ENCODE assay signal across 1 cellular context in the genomic region with DNA sequence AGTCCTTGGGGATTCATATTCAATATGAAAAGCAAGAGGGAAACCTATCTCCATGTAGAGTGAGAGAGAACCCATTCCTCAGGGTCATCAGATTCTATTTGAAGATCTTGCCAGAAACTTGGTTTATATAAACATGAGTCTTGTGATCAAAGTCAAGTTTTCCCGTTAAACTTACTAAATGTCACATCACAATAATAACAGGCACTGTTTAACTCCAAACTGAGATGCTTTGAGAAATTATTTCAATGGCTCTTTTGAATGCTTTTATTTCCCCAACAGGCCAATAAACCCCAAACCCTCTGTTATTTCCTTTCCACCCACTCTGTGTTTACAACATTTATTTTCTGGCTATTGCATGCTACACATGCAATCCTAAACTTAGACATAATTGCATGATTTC.
TF ChIP-seq lines count a peak whose summit lies in the region.

No MANE protein-coding gene starts in this region.

TF ChIP-seq in A549, 52 proteins besides CTCF, POLR2A, EP300 and RAD21 (continued from another document):
- TF ChIP-seq NFE2L2 (conservative IDR thresholded peaks at IDR 0.05; ENCODE audit: low read length) (no peak), NR3C1 (IDR thresholded peaks at IDR 0.05) (no peak), JUN (IDR thresholded peaks at IDR 0.05) (no peak), SREBF2 (IDR thresholded peaks at IDR 0.05) (no peak), ZFP36 (IDR thresholded peaks at IDR 0.05; ENCODE audit: borderline replicate concordance, partially characterized antibody) (no peak), SMC3 (IDR thresholded peaks at IDR 0.05) (no peak)
- TF ChIP-seq, protein P1, sequence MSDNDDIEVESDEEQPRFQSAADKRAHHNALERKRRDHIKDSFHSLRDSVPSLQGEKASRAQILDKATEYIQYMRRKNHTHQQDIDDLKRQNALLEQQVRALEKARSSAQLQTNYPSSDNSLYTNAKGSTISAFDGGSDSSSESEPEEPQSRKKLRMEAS (IDR thresholded peaks at IDR 0.05) = no peak
